In genomic region chr15:83929619-83930018, GRCh38 we compare ENCODE assay signal across 29 cellular contexts.
DNase-seq lines count a peak whose midpoint lies in the region; ATAC-seq, FAIRE-seq and TF ChIP-seq lines count a peak whose summit lies in the region.
"Had no signal": no experiment of that assay in that cellular context is flagged by ENCODE, and none has a peak within 500 bp of the region (broad histone marks: within the 10 kb centered on the region; RNA-seq: fewer than 3 reads in every experiment).

No MANE protein-coding gene starts in this region.

- H2AK5ac ChIP-seq in IMR-90 (ENCODE audit: low read depth, low read length): no peak overlapping the region

- H3K4me1 ChIP-seq in IMR-90 (ENCODE audit: control insufficient read depth, insufficient read depth, low read length) (no peaks in the 10 kb centered on the region), gastroesophageal sphincter (peaks cover 4 to 19% (median 5%) of the 10 kb centered on the region in 3 donors), transverse colon (peaks cover 0 to 20% (median 7%) of the 10 kb centered on the region in 4 donors)
- H3K4me1 ChIP-seq: BLaER1 treated with 17β-estradiol and CSF1 and Interleukin-3, amounts not matched to agents 10 nM and 100 nM; testis had no signal

- POLR2A ChIA-PET in IMR-90 (lab: Charles Lee; ENCODE audit: unreplicated experiment): no interaction called here

- H3K9me3 ChIP-seq in IMR-90 (ENCODE audit: control insufficient read depth, insufficient read depth, low read length) (peaks cover 4% of the 10 kb centered on the region), gastroesophageal sphincter (no peaks in the 10 kb centered on the region), transverse colon (no peaks in the 10 kb centered on the region)
- H3K9me3 ChIP-seq: MG63, testis had no signal

- intact Hi-C loops in IMR-90 (cut with micrococcal nuclease) (no loop called here), transverse colon (cut with DNase I; ENCODE audit: low total_unique reads) (no loop called here)

- no peaks in the 10 kb centered on the region for H4K20me1 ChIP-seq in IMR-90 (ENCODE audit: insufficient read depth, low read length)
- H4K20me1 ChIP-seq: BLaER1 treated with 17β-estradiol and CSF1 and Interleukin-3, amounts not matched to agents 10 nM and 100 nM had no signal

- no peak for TF ChIP-seq CTCF in IMR-90 (conservative IDR thresholded peaks at IDR 0.05; ENCODE audit: low read depth, low read length)
- no peak for TF ChIP-seq CTCF in gastroesophageal sphincter (IDR thresholded peaks at IDR 0.05)
- no peak for TF ChIP-seq CTCF in transverse colon (IDR thresholded peaks at IDR 0.05)

- WGBS in IMR-90 (ENCODE audit: extremely low coverage in 2 of 2, insufficient read length in 1 of 2), 2 experiments: no CpG with 5 or more reads among the region's 1 CpG
- 83 to 100% methylated on average over 1 of the region's 1 CpG for WGBS in gastroesophageal sphincter (ENCODE audit: low coverage in 1 of 2), 2 donors
- 74 to 100% methylated on average over 1 of the region's 1 CpG for WGBS in transverse colon (ENCODE audit: low coverage in 1 of 2), 2 donors

- H2AK9ac ChIP-seq in IMR-90 (replicated peaks; ENCODE audit: low read depth, low read length, poor library complexity): no peak overlapping the region

- no peak overlapping the region for H3K9ac ChIP-seq in IMR-90 (ENCODE audit: low read depth, low read length)
- H3K9ac ChIP-seq: BLaER1 treated with 17β-estradiol and CSF1 and Interleukin-3, amounts not matched to agents 10 nM and 100 nM had no signal

- H3K4me3 ChIP-seq in IMR-90 (ENCODE audit: insufficient read depth, low read depth, low read length) (no peak overlapping the region), gastroesophageal sphincter (no peak overlapping the region), transverse colon (no peak overlapping the region)
- H3K4me3 ChIP-seq: BLaER1 treated with 17β-estradiol and CSF1 and Interleukin-3, amounts not matched to agents 10 nM and 100 nM; GM23338; lung; MG63; SK-N-MC; skin epidermis; testis had no signal

- no peak for TF ChIP-seq POLR2A in GM12891 (IDR thresholded peaks at IDR 0.05; ENCODE audit: low read depth, low read length)
- TF ChIP-seq POLR2A in IMR-90 (IDR thresholded peaks at IDR 0.05; ENCODE audit: low read depth, low read length): no peak
- no peak for TF ChIP-seq POLR2A in gastroesophageal sphincter (IDR thresholded peaks at IDR 0.05)
- no peak for TF ChIP-seq POLR2A in transverse colon (IDR thresholded peaks at IDR 0.05)

- H3K14ac ChIP-seq in IMR-90 (replicated peaks; ENCODE audit: low read depth, low read length): no peak overlapping the region

- DNase-seq in GM12891 (ENCODE audit: insufficient read length, low spot score) (no peak), IMR-90 (no peak), transverse colon (no peak), KG1 (lab: John Stamatoyannopoulos, UW) (no peak), CD1c-positive myeloid dendritic cell (ENCODE audit: extremely low spot score) (no peak)
- DNase-seq: activated CD4-positive, alpha-beta T cell treated with anti-CD3 and anti-CD28 coated beads, Interleukin-2, amount 50 U/mL, for 48 hours; amniotic stem cell; Calu3; DMS79; HFFc6; KBM-7; kidney glomerular epithelial cell; MG63; NCI-H1105; NCI-H187 treated with DMSO at 0.1 percent for 48 hours; NCI-H2171 treated with DMSO at 0.1 percent for 48 hours; NCI-H524; PC-3; stimulated activated naive CD4-positive, alpha-beta T cell treated with Interleukin-2 at 50 U/mL for 16 hours; testis had no signal

- H3K4me2 ChIP-seq in IMR-90 (ENCODE audit: low read depth, low read length): no peak overlapping the region
- H3K4me2 ChIP-seq: BLaER1 treated with 17β-estradiol and CSF1 and Interleukin-3, amounts not matched to agents 10 nM and 100 nM; GM23338 had no signal

- no peaks in the 10 kb centered on the region for H3K36me3 ChIP-seq in IMR-90 (ENCODE audit: control insufficient read depth, insufficient read depth, low read length)
- H3K36me3 ChIP-seq in gastroesophageal sphincter: peaks cover 0 to 6% of the 10 kb centered on the region in 2 donors
- no peaks in the 10 kb centered on the region for H3K36me3 ChIP-seq in transverse colon
- H3K36me3 ChIP-seq: MG63 had no signal

- TF ChIP-seq RAD21 in IMR-90 (IDR thresholded peaks at IDR 0.05; ENCODE audit: low read length): no peak

- H2BK20ac ChIP-seq in IMR-90 (ENCODE audit: low read depth, low read length): no peak overlapping the region

- no TSS peak for BruUV-seq in IMR-90 (replicated peaks; lab: Mats Ljungman, UMichigan)

- H3K56ac ChIP-seq in IMR-90 (ENCODE audit: extremely low read depth, insufficient read depth, low read length): no peak overlapping the region

- no peak overlapping the region for H3K23ac ChIP-seq in IMR-90 (ENCODE audit: low read depth, low read length)

- FAIRE-seq in GM12891 (lab: Jason Lieb, UNC): peak; percentile 85
- FAIRE-seq: frontal cortex, G401.6 had no signal

- H4K91ac ChIP-seq in IMR-90 (ENCODE audit: insufficient read depth, low read depth, low read length): no peak overlapping the region

- H2BK5ac ChIP-seq in IMR-90 (ENCODE audit: low read depth, low read length, poor library complexity, severe bottlenecking): peak overlapping the region; percentile 26

- H3K9me1 ChIP-seq in IMR-90 (ENCODE audit: insufficient read depth, low read length): no peaks in the 10 kb centered on the region

- TF ChIP-seq EP300 in gastroesophageal sphincter (IDR thresholded peaks at IDR 0.05) (no peak), transverse colon (IDR thresholded peaks at IDR 0.05; ENCODE audit: low read depth) (no peak)

- CTCF ChIA-PET in IMR-90 (lab: Yijun Ruan, JAX): no interaction called here

- H3K27me3 ChIP-seq in IMR-90 (ENCODE audit: control insufficient read depth, insufficient read depth, low read length) (no peaks in the 10 kb centered on the region; the same call in 1 of the 2 replicates), gastroesophageal sphincter (no peaks in the 10 kb centered on the region), transverse colon (no peaks in the 10 kb centered on the region)
- H3K27me3 ChIP-seq: BLaER1 treated with 17β-estradiol and CSF1 and Interleukin-3, amounts not matched to agents 10 nM and 100 nM; MG63; testis had no signal

- H3K18ac ChIP-seq in IMR-90 (ENCODE audit: low read depth, low read length): no peak overlapping the region

- no peak overlapping the region for H4K5ac ChIP-seq in IMR-90 (ENCODE audit: low read depth, low read length)

- in situ Hi-C loops in IMR-90 (cut with MboI; ENCODE audit: low sequenced_read_pairs) (no loop called here), transverse colon (cut with MboI; ENCODE audit: low pct_ligation_motif_present in 1 of 4, low pct_unique_long_range_greater_than_20kb in 1 of 4, low sequenced_read_pairs in 3 of 4) (no loop called here)

- H3K27ac ChIP-seq in IMR-90 (ENCODE audit: insufficient read depth, low read length): no peak overlapping the region
- peak overlapping the region in 3 of 4 donors; percentile 17 to 56 (median 39) for H3K27ac ChIP-seq in gastroesophageal sphincter
- H3K27ac ChIP-seq in transverse colon: peak overlapping the region in 3 of 4 donors; percentile 32 to 73 (median 53)
- H3K27ac ChIP-seq: BLaER1 treated with 17β-estradiol and CSF1 and Interleukin-3, amounts not matched to agents 10 nM and 100 nM; SK-N-MC; testis had no signal

- H4K8ac ChIP-seq in IMR-90 (ENCODE audit: low read depth in 2 of 2, low read length in 2 of 2): no peak overlapping the region

- H2BK120ac ChIP-seq in IMR-90 (ENCODE audit: low read depth, low read length): no peak overlapping the region

- dilution Hi-C loops in IMR-90 (cut with HindIII; ENCODE audit: low sequenced_read_pairs, unreplicated experiment): no loop called here

- H2AFZ ChIP-seq in IMR-90 (replicated peaks; ENCODE audit: low read length, poor library complexity): no peak overlapping the region
- H2AFZ ChIP-seq: GM23338 had no signal

- ATAC-seq in IMR-90 (ENCODE audit: low read depth) (no peak), gastroesophageal sphincter (no peak), HG03025 (IDR thresholded peaks at IDR 0.05; ENCODE audit: low FRiP score, unreplicated experiment) (no peak)
- ATAC-seq: GM23338, PC-3 had no signal

- no peaks in the 10 kb centered on the region for H3K79me1 ChIP-seq in IMR-90 (ENCODE audit: low read depth in 1 of 2, low read length in 2 of 2)

- no peak overlapping the region for H3K4ac ChIP-seq in IMR-90 (ENCODE audit: low read depth, low read length)

- H2BK15ac ChIP-seq in IMR-90 (ENCODE audit: low read depth, low read length): no peak overlapping the region

TF ChIP-seq in GM12891, 5 proteins besides CTCF, POLR2A, EP300 and RAD21:
- TF ChIP-seq PAX5 (IDR thresholded peaks at IDR 0.05; ENCODE audit: insufficient read depth, low read length, severe bottlenecking) (no peak), TAF1 (IDR thresholded peaks at IDR 0.05; ENCODE audit: low read depth, low read length) (no peak), POU2F2 (IDR thresholded peaks at IDR 0.05; ENCODE audit: low read depth, low read length) (no peak), POLR2AphosphoS5 (IDR thresholded peaks at IDR 0.05; ENCODE audit: low read depth, low read length) (no peak), SPI1 (IDR thresholded peaks at IDR 0.05; ENCODE audit: low read depth, low read length) (no peak)

TF ChIP-seq in IMR-90, 13 proteins besides CTCF, POLR2A, EP300 and RAD21 (continues in another document):
- no peak for TF ChIP-seq NFE2L2 (IDR thresholded peaks at IDR 0.05; ENCODE audit: low read depth, low read length)
- TF ChIP-seq ELK1 (IDR thresholded peaks at IDR 0.05; ENCODE audit: borderline replicate concordance, low read depth, low read length): no peak
- TF ChIP-seq BHLHE40 (IDR thresholded peaks at IDR 0.05; ENCODE audit: low read depth, low read length): no peak
- TF ChIP-seq CHD1 (IDR thresholded peaks at IDR 0.05; ENCODE audit: low read depth, low read length): no peak
- TF ChIP-seq CEBPB (IDR thresholded peaks at IDR 0.05; ENCODE audit: low read depth, low read length): no peak
- no peak for TF ChIP-seq SMC3 (IDR thresholded peaks at IDR 0.05; ENCODE audit: low read depth, low read length)
- no peak for TF ChIP-seq MAFK (IDR thresholded peaks at IDR 0.05; ENCODE audit: low read depth, low read length)
- no peak for TF ChIP-seq MAZ (IDR thresholded peaks at IDR 0.05; ENCODE audit: borderline replicate concordance, low read depth, low read length)
- TF ChIP-seq MXI1 (IDR thresholded peaks at IDR 0.05; ENCODE audit: borderline replicate concordance, low read depth, low read length): no peak
